Comparison of ENCODE assay signal across 7 cellular contexts in genomic region chr12:48958049-48958388, GRCh38. TPM values are rescaled to one million over a fixed set of nuclear protein-coding genes. Genes with fewer than 3 reads are reported as not detected.
DNase-seq lines count a peak whose midpoint lies in the region; TF ChIP-seq lines count a peak whose summit lies in the region.

No MANE protein-coding gene starts in this region.

- no peak overlapping the region for H2BK20ac ChIP-seq in H9 (ENCODE audit: low read depth, low read length, poor library complexity, severe bottlenecking)

- H3K9me3 Mint-ChIP-seq in H9 = no peaks in the 10 kb centered on the region; a peak in 1 of 5 replicates

- no peak overlapping the region for H4K5ac ChIP-seq in H9 (ENCODE audit: insufficient read length, low read depth, low read length)

- H3K4me3 ChIP-seq in SJCRH30 (peak overlapping the region; percentile 85), fibroblast of villous mesenchyme (ENCODE audit: low read depth, low read length) (peak overlapping the region; percentile 99), skeletal muscle satellite cell (ENCODE audit: low read length) (peak overlapping the region; percentile 98)

- peaks cover 6% of the 10 kb centered on the region for H3K27me3 Mint-ChIP-seq in H9 (ENCODE audit: low read depth)

- no peak overlapping the region for H2BK5ac ChIP-seq in H9 (ENCODE audit: insufficient read length, low read length)

- in situ Hi-C loops in GM13976 (cut with MboI; ENCODE audit: low sequenced_read_pairs, unreplicated experiment) = no loop called here

- H4K20me1 ChIP-seq in H9 (ENCODE audit: control insufficient read depth, insufficient read depth, insufficient read length) = no peaks in the 10 kb centered on the region

- DNase-seq in H9 (no peak), SJCRH30 (no peak), fibroblast of villous mesenchyme (ENCODE audit: low read depth) (no peak), GM13976 (ENCODE audit: low spot score) (no peak), NCI-H146 treated with DMSO at 0.1 percent for 48 hours (lab: John Stamatoyannopoulos, UW; ENCODE audit: unreplicated experiment) (no peak), amniotic stem cell (lab: John Stamatoyannopoulos, UW) (no peak)

- no peaks in the 10 kb centered on the region for H3K9me3 ChIP-seq in H9 (ENCODE audit: control insufficient read depth, low read depth, low read length)
- no peaks in the 10 kb centered on the region for H3K9me3 ChIP-seq in SJCRH30 (replicated peaks)
- no peaks in the 10 kb centered on the region for H3K9me3 ChIP-seq in skeletal muscle satellite cell (replicated peaks; ENCODE audit: low read length)

- TF ChIP-seq CTCF in H9 (conservative IDR thresholded peaks at IDR 0.05) (no peak), fibroblast of villous mesenchyme (IDR thresholded peaks at IDR 0.05; ENCODE audit: insufficient read depth, low read depth, low read length) (no peak), GM13976 (IDR thresholded peaks at IDR 0.05; ENCODE audit: borderline replicate concordance, control extremely low read depth, extremely low read depth, insufficient read depth, missing control alignments) (no peak)

- H3K4me1 Mint-ChIP-seq in H9 = peaks cover 23 to 24% of the 10 kb centered on the region in 2 experiments

- H3K4me2 ChIP-seq in H9 (ENCODE audit: insufficient read depth, insufficient read length, low read length) (peak overlapping the region; percentile 95), skeletal muscle satellite cell (ENCODE audit: low read length) (peak overlapping the region; percentile 97)

- H3K27ac ChIP-seq in H9 (ENCODE audit: insufficient read length, low read depth, low read length) (no peak overlapping the region), SJCRH30 (no peak overlapping the region)

- peak overlapping the region in 2 of 3 experiments; percentile 17 to 99; a peak in 5 of 7 replicates for H3K27ac Mint-ChIP-seq in H9

- peaks cover 23% of the 10 kb centered on the region; the same call in 1 of the 2 replicates for H3K79me2 ChIP-seq in H9 (ENCODE audit: insufficient read depth, low read length)

- H3K14ac ChIP-seq in H9 (ENCODE audit: insufficient read depth, low read length) = no peak overlapping the region

- no peak overlapping the region for H4K91ac ChIP-seq in H9 (ENCODE audit: insufficient read length, low read depth, low read length)

- H3K4me1 ChIP-seq in H9 (ENCODE audit: insufficient read depth, low read length) = 0 out of 2 replicates have a peak, but pooled peaks cover 2% of the 10 kb centered on the region
- peaks cover 16% of the 10 kb centered on the region for H3K4me1 ChIP-seq in SJCRH30
- peaks cover 23% of the 10 kb centered on the region for H3K4me1 ChIP-seq in skeletal muscle satellite cell (ENCODE audit: control insufficient read depth, insufficient read depth, low read length)

- H3K18ac ChIP-seq in H9 (ENCODE audit: insufficient read length, low read depth, low read length) = no peak overlapping the region

- no peak overlapping the region for H3K4ac ChIP-seq in H9 (ENCODE audit: low read depth, low read length)

- peaks cover 9% of the 10 kb centered on the region for H3K36me3 ChIP-seq in SJCRH30
- H3K36me3 ChIP-seq in skeletal muscle satellite cell (ENCODE audit: insufficient read depth, low read length) = peaks cover 21% of the 10 kb centered on the region

- no peak overlapping the region for H3K56ac ChIP-seq in H9 (ENCODE audit: insufficient read length, low read depth, low read length)

- H2AK5ac ChIP-seq in H9 (ENCODE audit: insufficient read length, low read length) = no peak overlapping the region

- no peaks in the 10 kb centered on the region for H3K79me1 ChIP-seq in H9 (ENCODE audit: insufficient read depth, low read depth, low read length, poor library complexity, severe bottlenecking)

- H3K4me3 Mint-ChIP-seq in H9 = peak overlapping the region; percentile 97 to 99

- no CpG with 5 or more reads among the region's 3 CpGs for WGBS in H9 (ENCODE audit: extremely low coverage, insufficient read length, low lambda C conversion rate)

- H3T11ph ChIP-seq in H9 (ENCODE audit: low read length) = no peak overlapping the region

- no peak overlapping the region for H2BK120ac ChIP-seq in H9 (ENCODE audit: low read depth, low read length, poor library complexity, severe bottlenecking)

- H3K36me3 Mint-ChIP-seq in H9 (ENCODE audit: insufficient read depth in 1 of 3, low read depth in 3 of 3) = peaks cover 7 to 31% (median 16%) of the 10 kb centered on the region in 3 experiments; a peak in 6 of 7 replicates

- H3K9ac ChIP-seq in H9 (ENCODE audit: extremely low read depth, insufficient read length, low read length) = peak overlapping the region; percentile 39
- H3K9ac ChIP-seq in skeletal muscle satellite cell (ENCODE audit: low read depth, low read length) = peak overlapping the region; percentile 94

- no peak overlapping the region for H4K8ac ChIP-seq in H9 (replicated peaks; ENCODE audit: insufficient read length, low read depth, low read length)

- peak overlapping the region; percentile 74 for H2AFZ ChIP-seq in H9 (ENCODE audit: low read length)

- H3K23ac ChIP-seq in H9 (ENCODE audit: insufficient read length, low read depth, low read length) = no peak overlapping the region

- H3K27me3 ChIP-seq in H9 (ENCODE audit: insufficient read depth, low read length) (no peaks in the 10 kb centered on the region; the same call in 1 of the 2 replicates), SJCRH30 (no peaks in the 10 kb centered on the region), skeletal muscle satellite cell (ENCODE audit: control insufficient read depth, insufficient read depth, low read length) (no peaks in the 10 kb centered on the region)

- H2BK12ac ChIP-seq in H9 (ENCODE audit: insufficient read length, low read depth, low read length) = no peak overlapping the region

- no peak overlapping the region for H2BK15ac ChIP-seq in H9 (ENCODE audit: low read depth, low read length)

- peaks cover 9% of the 10 kb centered on the region for H3K23me2 ChIP-seq in H9 (ENCODE audit: insufficient read length, low read depth, low read length, poor library complexity, severe bottlenecking)

RNA-seq across cellular contexts. Expression of gene ARF3, which starts 0.7 kb away (rescaled TPM):
- total RNA-seq in H9 (2021) (254 and 263 TPM in 2 replicates), fibroblast of villous mesenchyme (49.3 and 68.2 TPM in 2 replicates)
- 80.9 and 82.1 TPM in 2 replicates for total RNA-seq in SJCRH30 (2014; rRNA removed; shearing (Covaris generic))
- total RNA-seq in skeletal muscle satellite cell (2012; rRNA removed) = 48.9 and 50.7 TPM in 2 replicates

RNA-seq across cellular contexts. Expression of gene WNT10B, which starts 13.5 kb away (rescaled TPM):
- total RNA-seq in H9 (2021) = 0.37 and 0.53 TPM in 2 replicates
- total RNA-seq in SJCRH30 (2014; rRNA removed; shearing (Covaris generic)) = 2.8 and 3.0 TPM in 2 replicates
- total RNA-seq in fibroblast of villous mesenchyme = not detected in 2 replicates
- 0.25 and 0.44 TPM in 2 replicates for total RNA-seq in skeletal muscle satellite cell (2012; rRNA removed)

RNA-seq across cellular contexts. Expression of gene WNT1, which starts 20.1 kb away (rescaled TPM):
- total RNA-seq in H9 (2021) (not detected in 2 replicates), fibroblast of villous mesenchyme (not detected in 2 replicates)
- not detected in 2 replicates for total RNA-seq in SJCRH30 (2014; rRNA removed; shearing (Covaris generic))
- total RNA-seq in skeletal muscle satellite cell (2012; rRNA removed) = not detected in 2 replicates

RNA-seq across cellular contexts. Expression of gene FKBP11, which starts 32.7 kb away (rescaled TPM):
- total RNA-seq in H9 (2021) (40.8 and 43.6 TPM in 2 replicates), fibroblast of villous mesenchyme (21.9 and 25.5 TPM in 2 replicates)
- 6.5 and 8.6 TPM in 2 replicates for total RNA-seq in SJCRH30 (2014; rRNA removed; shearing (Covaris generic))
- 30.8 and 31.4 TPM in 2 replicates for total RNA-seq in skeletal muscle satellite cell (2012; rRNA removed)

RNA-seq across cellular contexts. Expression of gene DDN, which starts 41.2 kb away (rescaled TPM):
- total RNA-seq in H9 (2021) (0.35 and 0.39 TPM in 2 replicates), fibroblast of villous mesenchyme (under 0.01 and 0.32 TPM in 2 replicates)
- 5.0 and 5.5 TPM in 2 replicates for total RNA-seq in SJCRH30 (2014; rRNA removed; shearing (Covaris generic))
- 0.22 and 0.25 TPM in 2 replicates for total RNA-seq in skeletal muscle satellite cell (2012; rRNA removed)
